Comparison of ENCODE assay signal across 1 cellular context in the genomic region with DNA sequence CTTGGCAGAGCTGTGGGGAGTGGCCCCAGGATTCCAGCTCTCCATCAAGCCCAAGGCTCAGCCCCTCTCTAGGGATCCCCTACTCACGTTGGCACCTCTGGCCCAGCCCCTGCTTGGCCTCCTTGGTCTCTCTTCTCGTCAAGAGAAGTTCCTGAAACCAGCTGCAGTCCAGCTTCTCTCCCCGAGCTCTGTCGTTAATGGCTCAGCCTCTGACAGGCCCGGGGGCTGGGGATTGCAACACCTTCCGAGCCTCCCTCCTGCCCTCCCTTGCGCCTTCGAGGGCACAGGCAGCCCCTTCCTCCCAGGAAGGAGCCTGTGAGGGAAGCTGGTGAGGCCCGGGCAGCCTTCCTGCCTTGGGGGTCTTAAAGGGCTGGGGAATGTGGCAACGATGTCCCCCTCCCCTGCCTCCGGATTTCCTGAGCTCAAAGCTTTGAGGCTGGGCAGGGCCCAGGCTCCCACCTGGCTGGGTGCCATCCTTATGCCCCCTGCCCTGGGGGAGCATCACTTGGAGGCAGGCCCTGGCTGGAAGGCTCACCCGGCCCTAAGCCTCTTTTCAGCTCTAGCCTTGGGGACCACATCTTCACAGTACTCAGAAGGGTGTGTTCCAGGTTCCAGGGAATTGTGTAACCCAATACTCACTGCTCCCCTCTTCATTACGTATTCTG.
TF ChIP-seq lines count a peak whose summit lies in the region.

CSF3R (minus strand) TSS at position 190 of the 665 bp plus-strand sequence. CDS start 3,417 bp downstream, outside the sequence.

TF ChIP-seq in HepG2, 621 proteins besides CTCF, POLR2A, EP300 and RAD21 (continued from another document and continues in another):
- TF ChIP-seq, protein P1, sequence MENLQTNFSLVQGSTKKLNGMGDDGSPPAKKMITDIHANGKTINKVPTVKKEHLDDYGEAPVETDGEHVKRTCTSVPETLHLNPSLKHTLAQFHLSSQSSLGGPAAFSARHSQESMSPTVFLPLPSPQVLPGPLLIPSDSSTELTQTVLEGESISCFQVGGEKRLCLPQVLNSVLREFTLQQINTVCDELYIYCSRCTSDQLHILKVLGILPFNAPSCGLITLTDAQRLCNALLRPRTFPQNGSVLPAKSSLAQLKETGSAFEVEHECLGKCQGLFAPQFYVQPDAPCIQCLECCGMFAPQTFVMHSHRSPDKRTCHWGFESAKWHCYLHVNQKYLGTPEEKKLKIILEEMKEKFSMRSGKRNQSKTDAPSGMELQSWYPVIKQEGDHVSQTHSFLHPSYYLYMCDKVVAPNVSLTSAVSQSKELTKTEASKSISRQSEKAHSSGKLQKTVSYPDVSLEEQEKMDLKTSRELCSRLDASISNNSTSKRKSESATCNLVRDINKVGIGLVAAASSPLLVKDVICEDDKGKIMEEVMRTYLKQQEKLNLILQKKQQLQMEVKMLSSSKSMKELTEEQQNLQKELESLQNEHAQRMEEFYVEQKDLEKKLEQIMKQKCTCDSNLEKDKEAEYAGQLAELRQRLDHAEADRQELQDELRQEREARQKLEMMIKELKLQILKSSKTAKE (CRISPR knock-in tag; IDR thresholded peaks at IDR 0.05; ENCODE audit: borderline replicate concordance): no peak
- TF ChIP-seq MXD1 (CRISPR knock-in tag; IDR thresholded peaks at IDR 0.05) (0 out of 2 replicates have a peak, but pooled peaks have one; percentile 39), SNAPC2 (CRISPR knock-in tag; IDR thresholded peaks at IDR 0.05) (no peak), ZSCAN29 (CRISPR knock-in tag; conservative IDR thresholded peaks at IDR 0.05) (no peak), GTF3A (CRISPR knock-in tag; conservative IDR thresholded peaks at IDR 0.05) (no peak), ZFP36L2 (CRISPR knock-in tag; IDR thresholded peaks at IDR 0.05) (no peak), SRSF1 (optimal IDR thresholded peaks at IDR 0.05; ENCODE audit: low read depth, low read length) (peak; percentile 65), ONECUT2 (CRISPR knock-in tag; IDR thresholded peaks at IDR 0.05) (no peak), DPF2 (CRISPR knock-in tag; IDR thresholded peaks at IDR 0.05; ENCODE audit: borderline replicate concordance, low read depth) (no peak), NFATC3 (CRISPR knock-in tag; IDR thresholded peaks at IDR 0.05) (no peak), RORA (CRISPR knock-in tag; IDR thresholded peaks at IDR 0.05) (no peak), ZNF160 (CRISPR knock-in tag; IDR thresholded peaks at IDR 0.05) (no peak), SOX13 (IDR thresholded peaks at IDR 0.05) (no peak), SOX13 (CRISPR knock-in tag; conservative IDR thresholded peaks at IDR 0.05 in 1 of 2, IDR thresholded peaks at IDR 0.05 in 1 of 2) (no peak), ZNF335 (CRISPR knock-in tag; IDR thresholded peaks at IDR 0.05) (no peak), HMG20A (CRISPR knock-in tag; IDR thresholded peaks at IDR 0.05; ENCODE audit: borderline replicate concordance) (no peak), ZNF788 (CRISPR knock-in tag; IDR thresholded peaks at IDR 0.05; ENCODE audit: borderline replicate concordance) (peak; percentile 66; the same call in 1 of the 2 replicates), XBP1 (CRISPR knock-in tag; IDR thresholded peaks at IDR 0.05) (no peak), ZNF891 (CRISPR knock-in tag; IDR thresholded peaks at IDR 0.05) (no peak), ZNF274 (CRISPR knock-in tag; IDR thresholded peaks at IDR 0.05) (peak; percentile 67; the same call in 1 of the 2 replicates), SRSF9 (IDR thresholded peaks at IDR 0.05; ENCODE audit: borderline replicate concordance, insufficient read depth, low read depth, low read length, poor library complexity, severe bottlenecking) (no peak), GMEB1 (CRISPR knock-in tag; IDR thresholded peaks at IDR 0.05; ENCODE audit: borderline replicate concordance) (no peak), ZBTB37 (CRISPR knock-in tag; IDR thresholded peaks at IDR 0.05) (no peak), ZNF235 (CRISPR knock-in tag; IDR thresholded peaks at IDR 0.05; ENCODE audit: borderline replicate concordance) (no peak; the same call in 1 of the 2 replicates)
- TF ChIP-seq, protein P2, sequence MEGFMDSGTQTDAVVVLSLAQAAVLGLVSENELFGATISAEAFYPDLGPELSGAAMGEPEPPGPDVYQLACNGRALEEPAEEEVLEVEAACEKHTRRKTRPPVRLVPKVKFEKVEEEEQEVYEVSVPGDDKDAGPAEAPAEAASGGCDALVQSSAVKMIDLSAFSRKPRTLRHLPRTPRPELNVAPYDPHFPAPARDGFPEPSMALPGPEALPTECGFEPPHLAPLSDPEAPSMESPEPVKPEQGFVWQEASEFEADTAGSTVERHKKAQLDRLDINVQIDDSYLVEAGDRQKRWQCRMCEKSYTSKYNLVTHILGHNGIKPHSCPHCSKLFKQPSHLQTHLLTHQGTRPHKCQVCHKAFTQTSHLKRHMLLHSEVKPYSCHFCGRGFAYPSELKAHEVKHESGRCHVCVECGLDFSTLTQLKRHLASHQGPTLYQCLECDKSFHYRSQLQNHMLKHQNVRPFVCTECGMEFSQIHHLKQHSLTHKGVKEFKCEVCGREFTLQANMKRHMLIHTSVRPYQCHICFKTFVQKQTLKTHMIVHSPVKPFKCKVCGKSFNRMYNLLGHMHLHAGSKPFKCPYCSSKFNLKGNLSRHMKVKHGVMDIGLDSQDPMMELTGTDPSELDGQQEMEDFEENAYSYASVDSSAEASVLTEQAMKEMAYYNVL (CRISPR knock-in tag; IDR thresholded peaks at IDR 0.05; ENCODE audit: borderline replicate concordance): 0 out of 2 replicates have a peak, but pooled peaks have one; percentile 23
- TF ChIP-seq, protein P3, sequence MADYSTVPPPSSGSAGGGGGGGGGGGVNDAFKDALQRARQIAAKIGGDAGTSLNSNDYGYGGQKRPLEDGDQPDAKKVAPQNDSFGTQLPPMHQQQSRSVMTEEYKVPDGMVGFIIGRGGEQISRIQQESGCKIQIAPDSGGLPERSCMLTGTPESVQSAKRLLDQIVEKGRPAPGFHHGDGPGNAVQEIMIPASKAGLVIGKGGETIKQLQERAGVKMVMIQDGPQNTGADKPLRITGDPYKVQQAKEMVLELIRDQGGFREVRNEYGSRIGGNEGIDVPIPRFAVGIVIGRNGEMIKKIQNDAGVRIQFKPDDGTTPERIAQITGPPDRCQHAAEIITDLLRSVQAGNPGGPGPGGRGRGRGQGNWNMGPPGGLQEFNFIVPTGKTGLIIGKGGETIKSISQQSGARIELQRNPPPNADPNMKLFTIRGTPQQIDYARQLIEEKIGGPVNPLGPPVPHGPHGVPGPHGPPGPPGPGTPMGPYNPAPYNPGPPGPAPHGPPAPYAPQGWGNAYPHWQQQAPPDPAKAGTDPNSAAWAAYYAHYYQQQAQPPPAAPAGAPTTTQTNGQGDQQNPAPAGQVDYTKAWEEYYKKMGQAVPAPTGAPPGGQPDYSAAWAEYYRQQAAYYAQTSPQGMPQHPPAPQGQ (CRISPR knock-in tag; IDR thresholded peaks at IDR 0.05; ENCODE audit: borderline replicate concordance): no peak
- TF ChIP-seq, protein P4, sequence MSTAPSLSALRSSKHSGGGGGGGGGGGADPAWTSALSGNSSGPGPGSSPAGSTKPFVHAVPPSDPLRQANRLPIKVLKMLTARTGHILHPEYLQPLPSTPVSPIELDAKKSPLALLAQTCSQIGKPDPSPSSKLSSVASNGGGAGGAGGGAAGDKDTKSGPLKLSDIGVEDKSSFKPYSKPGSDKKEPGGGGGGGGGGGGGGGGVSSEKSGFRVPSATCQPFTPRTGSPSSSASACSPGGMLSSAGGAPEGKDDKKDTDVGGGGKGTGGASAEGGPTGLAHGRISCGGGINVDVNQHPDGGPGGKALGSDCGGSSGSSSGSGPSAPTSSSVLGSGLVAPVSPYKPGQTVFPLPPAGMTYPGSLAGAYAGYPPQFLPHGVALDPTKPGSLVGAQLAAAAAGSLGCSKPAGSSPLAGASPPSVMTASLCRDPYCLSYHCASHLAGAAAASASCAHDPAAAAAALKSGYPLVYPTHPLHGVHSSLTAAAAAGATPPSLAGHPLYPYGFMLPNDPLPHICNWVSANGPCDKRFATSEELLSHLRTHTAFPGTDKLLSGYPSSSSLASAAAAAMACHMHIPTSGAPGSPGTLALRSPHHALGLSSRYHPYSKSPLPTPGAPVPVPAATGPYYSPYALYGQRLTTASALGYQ (CRISPR knock-in tag; IDR thresholded peaks at IDR 0.05): no peak
- TF ChIP-seq, protein P5, sequence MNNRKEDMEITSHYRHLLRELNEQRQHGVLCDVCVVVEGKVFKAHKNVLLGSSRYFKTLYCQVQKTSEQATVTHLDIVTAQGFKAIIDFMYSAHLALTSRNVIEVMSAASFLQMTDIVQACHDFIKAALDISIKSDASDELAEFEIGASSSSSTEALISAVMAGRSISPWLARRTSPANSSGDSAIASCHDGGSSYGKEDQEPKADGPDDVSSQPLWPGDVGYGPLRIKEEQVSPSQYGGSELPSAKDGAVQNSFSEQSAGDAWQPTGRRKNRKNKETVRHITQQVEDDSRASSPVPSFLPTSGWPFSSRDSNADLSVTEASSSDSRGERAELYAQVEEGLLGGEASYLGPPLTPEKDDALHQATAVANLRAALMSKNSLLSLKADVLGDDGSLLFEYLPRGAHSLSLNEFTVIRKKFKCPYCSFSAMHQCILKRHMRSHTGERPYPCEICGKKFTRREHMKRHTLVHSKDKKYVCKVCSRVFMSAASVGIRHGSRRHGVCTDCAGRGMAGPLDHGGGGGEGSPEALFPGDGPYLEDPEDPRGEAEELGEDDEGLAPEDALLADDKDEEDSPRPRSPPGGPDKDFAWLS (CRISPR knock-in tag; IDR thresholded peaks at IDR 0.05; ENCODE audit: borderline replicate concordance): no peak
- TF ChIP-seq, protein P6, sequence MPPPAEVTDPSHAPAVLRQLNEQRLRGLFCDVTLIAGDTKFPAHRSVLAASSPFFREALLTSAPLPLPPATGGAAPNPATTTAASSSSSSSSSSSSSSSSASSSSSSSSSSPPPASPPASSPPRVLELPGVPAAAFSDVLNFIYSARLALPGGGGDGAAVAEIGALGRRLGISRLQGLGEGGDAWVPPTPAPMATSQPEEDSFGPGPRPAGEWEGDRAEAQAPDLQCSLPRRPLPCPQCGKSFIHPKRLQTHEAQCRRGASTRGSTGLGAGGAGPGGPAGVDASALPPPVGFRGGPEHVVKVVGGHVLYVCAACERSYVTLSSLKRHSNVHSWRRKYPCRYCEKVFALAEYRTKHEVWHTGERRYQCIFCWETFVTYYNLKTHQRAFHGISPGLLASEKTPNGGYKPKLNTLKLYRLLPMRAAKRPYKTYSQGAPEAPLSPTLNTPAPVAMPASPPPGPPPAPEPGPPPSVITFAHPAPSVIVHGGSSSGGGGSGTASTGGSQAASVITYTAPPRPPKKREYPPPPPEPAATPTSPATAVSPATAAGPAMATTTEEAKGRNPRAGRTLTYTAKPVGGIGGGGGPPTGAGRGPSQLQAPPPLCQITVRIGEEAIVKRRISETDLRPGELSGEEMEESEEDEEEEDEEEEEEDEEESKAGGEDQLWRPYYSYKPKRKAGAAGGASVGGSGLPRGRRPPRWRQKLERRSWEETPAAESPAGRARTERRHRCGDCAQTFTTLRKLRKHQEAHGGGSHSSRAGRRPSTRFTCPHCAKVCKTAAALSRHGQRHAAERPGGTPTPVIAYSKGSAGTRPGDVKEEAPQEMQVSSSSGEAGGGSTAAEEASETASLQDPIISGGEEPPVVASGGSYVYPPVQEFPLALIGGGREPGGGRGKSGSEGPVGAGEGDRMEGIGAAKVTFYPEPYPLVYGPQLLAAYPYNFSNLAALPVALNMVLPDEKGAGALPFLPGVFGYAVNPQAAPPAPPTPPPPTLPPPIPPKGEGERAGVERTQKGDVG (CRISPR knock-in tag; IDR thresholded peaks at IDR 0.05; ENCODE audit: borderline replicate concordance): no peak
- TF ChIP-seq, protein P7, sequence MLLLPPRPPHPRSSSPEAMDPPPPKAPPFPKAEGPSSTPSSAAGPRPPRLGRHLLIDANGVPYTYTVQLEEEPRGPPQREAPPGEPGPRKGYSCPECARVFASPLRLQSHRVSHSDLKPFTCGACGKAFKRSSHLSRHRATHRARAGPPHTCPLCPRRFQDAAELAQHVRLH (CRISPR knock-in tag; IDR thresholded peaks at IDR 0.05; ENCODE audit: borderline replicate concordance, low read depth): 0 out of 2 replicates have a peak, but pooled peaks have one; percentile 32
- TF ChIP-seq, protein P8, sequence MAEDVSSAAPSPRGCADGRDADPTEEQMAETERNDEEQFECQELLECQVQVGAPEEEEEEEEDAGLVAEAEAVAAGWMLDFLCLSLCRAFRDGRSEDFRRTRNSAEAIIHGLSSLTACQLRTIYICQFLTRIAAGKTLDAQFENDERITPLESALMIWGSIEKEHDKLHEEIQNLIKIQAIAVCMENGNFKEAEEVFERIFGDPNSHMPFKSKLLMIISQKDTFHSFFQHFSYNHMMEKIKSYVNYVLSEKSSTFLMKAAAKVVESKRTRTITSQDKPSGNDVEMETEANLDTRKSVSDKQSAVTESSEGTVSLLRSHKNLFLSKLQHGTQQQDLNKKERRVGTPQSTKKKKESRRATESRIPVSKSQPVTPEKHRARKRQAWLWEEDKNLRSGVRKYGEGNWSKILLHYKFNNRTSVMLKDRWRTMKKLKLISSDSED (CRISPR knock-in tag; IDR thresholded peaks at IDR 0.05): no peak
- TF ChIP-seq, protein P9, sequence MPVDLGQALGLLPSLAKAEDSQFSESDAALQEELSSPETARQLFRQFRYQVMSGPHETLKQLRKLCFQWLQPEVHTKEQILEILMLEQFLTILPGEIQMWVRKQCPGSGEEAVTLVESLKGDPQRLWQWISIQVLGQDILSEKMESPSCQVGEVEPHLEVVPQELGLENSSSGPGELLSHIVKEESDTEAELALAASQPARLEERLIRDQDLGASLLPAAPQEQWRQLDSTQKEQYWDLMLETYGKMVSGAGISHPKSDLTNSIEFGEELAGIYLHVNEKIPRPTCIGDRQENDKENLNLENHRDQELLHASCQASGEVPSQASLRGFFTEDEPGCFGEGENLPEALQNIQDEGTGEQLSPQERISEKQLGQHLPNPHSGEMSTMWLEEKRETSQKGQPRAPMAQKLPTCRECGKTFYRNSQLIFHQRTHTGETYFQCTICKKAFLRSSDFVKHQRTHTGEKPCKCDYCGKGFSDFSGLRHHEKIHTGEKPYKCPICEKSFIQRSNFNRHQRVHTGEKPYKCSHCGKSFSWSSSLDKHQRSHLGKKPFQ (CRISPR knock-in tag; IDR thresholded peaks at IDR 0.05; ENCODE audit: insufficient replicate concordance): no peak
